In genomic region chr19:19421326-19421725, GRCh38 we compare ENCODE assay signal across 1 cellular context.
TF ChIP-seq lines count a peak whose summit lies in the region.

No MANE protein-coding gene starts in this region.

TF ChIP-seq in H1, 55 proteins besides CTCF, POLR2A, EP300 and RAD21 (continued from another document):
- TF ChIP-seq GTF2F1 (IDR thresholded peaks at IDR 0.05; ENCODE audit: borderline replicate concordance, low read depth, low read length) (no peak), KDM5A (IDR thresholded peaks at IDR 0.05; ENCODE audit: low read length) (no peak), CHD2 (IDR thresholded peaks at IDR 0.05; ENCODE audit: low read length) (no peak), BACH1 (IDR thresholded peaks at IDR 0.05; ENCODE audit: low read length) (no peak), KDM4A (IDR thresholded peaks at IDR 0.05; ENCODE audit: low read depth, low read length, severe bottlenecking) (no peak), EGR1 (IDR thresholded peaks at IDR 0.05; ENCODE audit: borderline replicate concordance, low read depth, low read length) (no peak), TCF12 (IDR thresholded peaks at IDR 0.05; ENCODE audit: low read depth, low read length) (no peak), FOSL1 (IDR thresholded peaks at IDR 0.05; ENCODE audit: insufficient read depth, low read depth, low read length) (no peak), RXRA (IDR thresholded peaks at IDR 0.05; ENCODE audit: insufficient read depth, low read depth, low read length) (no peak), SIRT6 (IDR thresholded peaks at IDR 0.05; ENCODE audit: low read length) (no peak)
